1 cellular context compared by ENCODE assay signal in genomic region chr3:100602506-100603444, GRCh38.
TF ChIP-seq lines count a peak whose summit lies in the region.

No MANE protein-coding gene starts in this region.

TF ChIP-seq in H1, 55 proteins besides CTCF, POLR2A, EP300 and RAD21 (continued from another document):
- no peak for TF ChIP-seq GABPA (IDR thresholded peaks at IDR 0.05; ENCODE audit: borderline replicate concordance, insufficient read depth, low read length)
